Comparison of ENCODE assay signal across 12 cellular contexts in the genomic region with DNA sequence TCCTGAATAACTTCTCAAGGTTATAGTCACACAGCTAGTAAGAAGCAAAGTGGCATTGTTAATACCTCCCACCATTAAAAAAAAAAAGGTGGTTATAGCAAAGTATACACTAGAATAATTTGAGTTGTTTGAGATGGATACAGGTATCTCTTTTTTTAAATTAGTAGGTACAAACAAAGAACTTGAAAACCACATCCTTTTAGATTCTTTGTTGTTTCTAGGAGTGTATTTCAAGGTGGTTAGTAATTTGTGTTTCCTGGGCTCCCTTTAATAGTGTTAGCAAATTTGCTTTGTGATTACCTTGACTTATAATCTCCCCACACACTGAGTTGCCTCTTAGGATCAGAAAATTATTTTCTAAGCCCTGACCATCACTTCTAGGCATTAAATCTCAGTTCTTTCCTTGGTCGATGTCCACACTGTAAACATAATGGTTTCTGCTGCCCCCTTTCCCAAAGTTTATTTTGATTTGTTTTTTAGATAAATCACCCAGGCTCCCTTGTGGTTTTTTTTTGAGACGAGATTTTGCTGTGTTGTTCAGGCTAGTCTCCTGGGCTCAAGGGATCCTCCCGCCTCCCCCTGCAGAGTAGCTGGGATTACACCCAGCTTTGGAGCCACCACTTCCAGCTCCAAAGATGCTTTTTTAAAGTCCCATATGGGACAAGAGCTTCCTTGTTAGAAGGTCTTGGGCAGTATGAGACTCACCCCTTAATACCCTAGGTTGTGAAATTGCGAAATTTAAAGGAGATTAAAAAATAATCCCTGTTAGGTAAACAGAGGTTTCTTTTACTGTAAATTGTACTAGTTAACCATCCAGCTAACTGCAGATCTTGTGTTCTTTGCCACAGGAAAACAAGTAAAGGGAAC. TPM values are rescaled to one million over a fixed set of nuclear protein-coding genes. Genes with fewer than 3 reads are reported as not detected.
DNase-seq lines count a peak whose midpoint lies in the region; ATAC-seq, FAIRE-seq and TF ChIP-seq lines count a peak whose summit lies in the region.
"Had no signal": no experiment of that assay in that cellular context is flagged by ENCODE, and none has a peak within 500 bp of the region (broad histone marks: within the 10 kb centered on the region; RNA-seq: fewer than 3 reads in every experiment).

No MANE protein-coding gene starts in this region.

- CTCF ChIA-PET in activated naive CD4-positive, alpha-beta T cell treated with anti-CD3 and anti-CD28 coated beads for 36 hours (lab: Charles Lee): no interaction called here

- H3K9ac ChIP-seq in keratinocyte (ENCODE audit: control insufficient read depth, extremely low read depth, insufficient read depth, low read length): no peak overlapping the region

- H3K36me3 ChIP-seq in keratinocyte (ENCODE audit: control insufficient read depth in 2 of 2, extremely low read depth in 1 of 2, insufficient read depth in 2 of 2, low read length in 2 of 2): peaks cover 14 to 31% of the 10 kb centered on the region in 2 experiments

- H3K27me3 Mint-ChIP-seq in activated naive CD4-positive, alpha-beta T cell treated with anti-CD3 and anti-CD28 coated beads for 36 hours (ENCODE audit: low read depth): no peaks in the 10 kb centered on the region
- H3K27me3 Mint-ChIP-seq in stimulated activated memory B cell treated with anti-CD40 and anti-IgM and Interleukin-4, amounts not matched to agents 10 μg/mL and 1 μg/mL and 100 μg/mL, for 72 hours: no peaks in the 10 kb centered on the region

- intact Hi-C loops in activated naive CD4-positive, alpha-beta T cell treated with anti-CD3 and anti-CD28 coated beads for 36 hours (cut with micrococcal nuclease): no loop called here

- peaks cover 57% of the 10 kb centered on the region for H3K36me3 Mint-ChIP-seq in activated naive CD4-positive, alpha-beta T cell treated with anti-CD3 and anti-CD28 coated beads for 36 hours (ENCODE audit: low read depth)
- H3K36me3 Mint-ChIP-seq in activated naive CD4-positive, alpha-beta T cell treated with anti-CD3 and anti-CD28 coated beads, Interleukin-2, amount 50 U/mL, for 72 hours: peaks cover 30 to 62% of the 10 kb centered on the region in 2 donors
- H3K36me3 Mint-ChIP-seq in stimulated activated memory B cell treated with anti-CD40 and anti-IgM and Interleukin-4, amounts not matched to agents 10 μg/mL and 1 μg/mL and 100 μg/mL, for 72 hours: peaks cover 59% of the 10 kb centered on the region

- H3K27me3 ChIP-seq in keratinocyte (ENCODE audit: control insufficient read depth, extremely low read depth, insufficient read depth, low read length): no peaks in the 10 kb centered on the region

- peaks cover 73% of the 10 kb centered on the region for H3K79me2 ChIP-seq in keratinocyte (ENCODE audit: control insufficient read depth, insufficient read depth, low read length)

- H3K4me1 ChIP-seq in keratinocyte (ENCODE audit: control insufficient read depth, extremely low read depth, insufficient read depth, low read length): peaks cover 22% of the 10 kb centered on the region

- dilution Hi-C loops in keratinocyte (cut with MboI; ENCODE audit: extremely low pct_ligation_motif_present, low sequenced_read_pairs): no loop called here

- no peak for DNase-seq in activated naive CD4-positive, alpha-beta T cell treated with anti-CD3 and anti-CD28 coated beads for 36 hours
- no peak for DNase-seq in activated naive CD4-positive, alpha-beta T cell (lab: John Stamatoyannopoulos, UW)
- no peak for DNase-seq in activated naive CD4-positive, alpha-beta T cell treated with anti-CD3 and anti-CD28 coated beads, Interleukin-2, amount 50 U/mL, for 72 hours (ENCODE audit: low spot score in 2 of 2)
- DNase-seq in keratinocyte (ENCODE audit: low read depth, low spot score) (no peak), NOMO-1 (lab: John Stamatoyannopoulos, UW; ENCODE audit: unreplicated experiment in 2 of 2) (no peak), GF-D8 (lab: John Stamatoyannopoulos, UW) (no peak)
- DNase-seq: NCI-H1092 treated with DMSO at 0.1 percent for 48 hours, nucleus accumbens, OCI-M1 had no signal

- peak overlapping the region; percentile 78 for H3K27ac Mint-ChIP-seq in activated naive CD4-positive, alpha-beta T cell treated with anti-CD3 and anti-CD28 coated beads for 36 hours
- peak overlapping the region; percentile 81 to 94 for H3K27ac Mint-ChIP-seq in activated naive CD4-positive, alpha-beta T cell treated with anti-CD3 and anti-CD28 coated beads, Interleukin-2, amount 50 U/mL, for 72 hours
- no peak overlapping the region for H3K27ac Mint-ChIP-seq in stimulated activated memory B cell treated with anti-CD40 and anti-IgM and Interleukin-4, amounts not matched to agents 10 μg/mL and 1 μg/mL and 100 μg/mL, for 72 hours

- no peak for FAIRE-seq in keratinocyte (lab: Jason Lieb, UNC)

- H2AFZ ChIP-seq in keratinocyte (ENCODE audit: control insufficient read depth, low read length): no peak overlapping the region

- no peaks in the 10 kb centered on the region for H3K9me3 Mint-ChIP-seq in activated naive CD4-positive, alpha-beta T cell treated with anti-CD3 and anti-CD28 coated beads for 36 hours
- H3K9me3 Mint-ChIP-seq in activated naive CD4-positive, alpha-beta T cell treated with anti-CD3 and anti-CD28 coated beads, Interleukin-2, amount 50 U/mL, for 72 hours: no peaks in the 10 kb centered on the region
- H3K9me3 Mint-ChIP-seq in stimulated activated memory B cell treated with anti-CD40 and anti-IgM and Interleukin-4, amounts not matched to agents 10 μg/mL and 1 μg/mL and 100 μg/mL, for 72 hours: no peaks in the 10 kb centered on the region

- no peaks in the 10 kb centered on the region for H3K9me3 ChIP-seq in keratinocyte (ENCODE audit: control insufficient read depth, low read depth, low read length)

- H3K9me1 ChIP-seq in keratinocyte (ENCODE audit: control insufficient read depth, extremely low read depth, insufficient read depth, low read length): peaks cover 2% of the 10 kb centered on the region

- H3K27ac ChIP-seq in keratinocyte (ENCODE audit: control insufficient read depth, insufficient read depth, low read length) (peak overlapping the region; percentile 28), temporal lobe (ENCODE audit: low read depth, low read length) (peak overlapping the region; percentile 42)
- H3K27ac ChIP-seq: VCaP had no signal

- no peak for TF ChIP-seq CTCF in keratinocyte (optimal IDR thresholded peaks at IDR 0.05 in 1 of 3, IDR thresholded peaks at IDR 0.05 in 1 of 3, conservative IDR thresholded peaks at IDR 0.05 in 1 of 3; ENCODE audit: extremely low read depth in 1 of 3, insufficient read depth in 2 of 3, low read length in 3 of 3)

- H4K20me1 ChIP-seq in keratinocyte (ENCODE audit: control insufficient read depth, extremely low read depth, insufficient read depth, low read length): peaks cover 33% of the 10 kb centered on the region

- H3K4me3 Mint-ChIP-seq in activated naive CD4-positive, alpha-beta T cell treated with anti-CD3 and anti-CD28 coated beads for 36 hours: no peak overlapping the region
- no peak overlapping the region for H3K4me3 Mint-ChIP-seq in stimulated activated memory B cell treated with anti-CD40 and anti-IgM and Interleukin-4, amounts not matched to agents 10 μg/mL and 1 μg/mL and 100 μg/mL, for 72 hours

- peaks cover 72% of the 10 kb centered on the region for H3K4me1 Mint-ChIP-seq in activated naive CD4-positive, alpha-beta T cell treated with anti-CD3 and anti-CD28 coated beads for 36 hours (ENCODE audit: low read depth)
- peaks cover 47% of the 10 kb centered on the region for H3K4me1 Mint-ChIP-seq in stimulated activated memory B cell treated with anti-CD40 and anti-IgM and Interleukin-4, amounts not matched to agents 10 μg/mL and 1 μg/mL and 100 μg/mL, for 72 hours

- H3K4me3 ChIP-seq in keratinocyte (ENCODE audit: control insufficient read depth in 2 of 3, extremely low read depth in 1 of 3, insufficient read depth in 2 of 3, low read depth in 1 of 3, low read length in 3 of 3): no peak overlapping the region

- ATAC-seq in activated naive CD4-positive, alpha-beta T cell treated with anti-CD3 and anti-CD28 coated beads, Interleukin-2, amount 50 U/mL, for 72 hours: peak in 1 of 2 donors; percentile 32
- no peak for ATAC-seq in stimulated activated memory B cell treated with anti-CD40 and anti-IgM and Interleukin-4, amounts not matched to agents 10 μg/mL and 1 μg/mL and 100 μg/mL, for 72 hours

- H3K4me2 ChIP-seq in keratinocyte (ENCODE audit: control insufficient read depth, extremely low read depth, insufficient read depth, low read depth, low read length): no peak overlapping the region

RNA-seq across cellular contexts. Expression of a gene that starts 6.2 kb away (rescaled TPM):
- total RNA-seq in activated naive CD4-positive, alpha-beta T cell treated with anti-CD3 and anti-CD28 coated beads for 36 hours: 10 to 100 TPM; 58.1 to 58.5 TPM
- total RNA-seq in activated naive CD4-positive, alpha-beta T cell treated with anti-CD3 and anti-CD28 coated beads, Interleukin-2, amount 50 U/mL, for 72 hours: 10 to 100 TPM; 45.8 to 93.6 TPM
- 68.4 to 111 TPM (median 82.3 TPM) in 3 replicates for polyA plus RNA-seq in keratinocyte
- 52.3 TPM for polyA plus RNA-seq in keratinocyte (2011; ENCODE audit: low read depth)
- 56.7 and 125 TPM in 2 replicates for polyA plus RNA-seq in keratinocyte (2011; cell fraction: cytosol; rRNA removed)
- 57.9 and 60.9 TPM in 2 replicates for polyA plus RNA-seq in keratinocyte (2011; cell fraction: nucleus; rRNA removed)
- polyA plus RNA-seq in keratinocyte (2012; ENCODE audit: low replicate concordance): 51.4 and 58.3 TPM in 2 replicates
- 14.7 to 64.4 TPM (median 43.6 TPM) in 3 replicates for polyA minus RNA-seq in keratinocyte
- polyA minus RNA-seq in keratinocyte (2011; cell fraction: cytosol; rRNA and poly(A)+ RNA removed): 78.5 TPM
- polyA minus RNA-seq in keratinocyte (2011; cell fraction: nucleus; rRNA and poly(A)+ RNA removed): 36.7 and 52.9 TPM in 2 replicates
- total RNA-seq in temporal lobe: 32.0 TPM

RNA-seq across cellular contexts. Expression of a gene that starts 28.9 kb away (rescaled TPM):
- total RNA-seq in activated naive CD4-positive, alpha-beta T cell treated with anti-CD3 and anti-CD28 coated beads for 36 hours: 100 to 1,000 TPM; 226 TPM
- 100 to 1,000 TPM; 153 to 211 TPM for total RNA-seq in activated naive CD4-positive, alpha-beta T cell treated with anti-CD3 and anti-CD28 coated beads, Interleukin-2, amount 50 U/mL, for 72 hours
- 709 to 977 TPM (median 742 TPM) in 3 replicates for polyA plus RNA-seq in keratinocyte
- polyA plus RNA-seq in keratinocyte (2011; ENCODE audit: low read depth): 830 TPM
- polyA plus RNA-seq in keratinocyte (2011; cell fraction: cytosol; rRNA removed): 1,065 and 1,103 TPM in 2 replicates
- polyA plus RNA-seq in keratinocyte (2011; cell fraction: nucleus; rRNA removed): 301 and 470 TPM in 2 replicates
- polyA plus RNA-seq in keratinocyte (2012; ENCODE audit: low replicate concordance): 637 and 1,022 TPM in 2 replicates
- polyA minus RNA-seq in keratinocyte: 88.3 to 259 TPM (median 127 TPM) in 3 replicates
- polyA minus RNA-seq in keratinocyte (2011; cell fraction: cytosol; rRNA and poly(A)+ RNA removed): 186 TPM
- polyA minus RNA-seq in keratinocyte (2011; cell fraction: nucleus; rRNA and poly(A)+ RNA removed): 44.9 and 68.0 TPM in 2 replicates
- total RNA-seq in temporal lobe: 189 TPM

RNA-seq across cellular contexts. Expression of a gene that starts 55.6 kb away (rescaled TPM):
- total RNA-seq in activated naive CD4-positive, alpha-beta T cell treated with anti-CD3 and anti-CD28 coated beads for 36 hours: not detected
- total RNA-seq in activated naive CD4-positive, alpha-beta T cell treated with anti-CD3 and anti-CD28 coated beads, Interleukin-2, amount 50 U/mL, for 72 hours: not detected
- polyA plus RNA-seq in keratinocyte: 5.4 to 9.2 TPM (median 7.9 TPM) in 3 replicates
- polyA plus RNA-seq in keratinocyte (2011; ENCODE audit: low read depth): 11.6 TPM
- 7.2 and 7.3 TPM in 2 replicates for polyA plus RNA-seq in keratinocyte (2011; cell fraction: cytosol; rRNA removed)
- polyA plus RNA-seq in keratinocyte (2011; cell fraction: nucleus; rRNA removed): 10.9 and 16.2 TPM in 2 replicates
- polyA plus RNA-seq in keratinocyte (2012; ENCODE audit: low replicate concordance): 12.8 and 29.6 TPM in 2 replicates
- 3.2 to 4.3 TPM (median 4.2 TPM) in 3 replicates for polyA minus RNA-seq in keratinocyte
- polyA minus RNA-seq in keratinocyte (2011; cell fraction: cytosol; rRNA and poly(A)+ RNA removed): 2.9 TPM
- 2.5 and 4.7 TPM in 2 replicates for polyA minus RNA-seq in keratinocyte (2011; cell fraction: nucleus; rRNA and poly(A)+ RNA removed)
- total RNA-seq in temporal lobe: under 0.01 TPM
